Comparison of ENCODE assay signal across 19 cellular contexts in genomic region chr2:47303341-47304148, GRCh38.
DNase-seq lines count a peak whose midpoint lies in the region; ATAC-seq, FAIRE-seq and TF ChIP-seq lines count a peak whose summit lies in the region.
"Had no signal": no experiment of that assay in that cellular context is flagged by ENCODE, and none has a peak within 500 bp of the region (broad histone marks: within the 10 kb centered on the region; RNA-seq: fewer than 3 reads in every experiment).

No MANE protein-coding gene starts in this region.

- H3K27me3 ChIP-seq in HepG2 (ENCODE audit: control insufficient read depth in 1 of 2, insufficient read depth in 2 of 2, low read length in 2 of 2): no peaks in the 10 kb centered on the region
- no peaks in the 10 kb centered on the region for H3K27me3 ChIP-seq in right lobe of liver
- no peaks in the 10 kb centered on the region for H3K27me3 ChIP-seq in left lung

- H3K9ac ChIP-seq in HepG2 (ENCODE audit: insufficient read depth, low read depth, low read length): no peak overlapping the region
- H3K9ac ChIP-seq: parathyroid adenoma had no signal

- H3K79me2 ChIP-seq in HepG2 (ENCODE audit: insufficient read depth, low read length): no peaks in the 10 kb centered on the region
- H3K79me2 ChIP-seq: parathyroid adenoma had no signal

- ATAC-seq in HepG2: no peak
- ATAC-seq in right lobe of liver: no peak
- ATAC-seq in left lung: no peak
- ATAC-seq in GM19397 (IDR thresholded peaks at IDR 0.05; ENCODE audit: unreplicated experiment): no peak
- ATAC-seq: T-helper 17 cell had no signal

- H3K9me3 ChIP-seq in HepG2 (ENCODE audit: low read length) (no peaks in the 10 kb centered on the region), right lobe of liver (no peaks in the 10 kb centered on the region), left lung (no peaks in the 10 kb centered on the region)

- POLR2A ChIA-PET in HepG2 (lab: Yijun Ruan, JAX): no interaction called here

- no peaks in the 10 kb centered on the region for H4K20me1 ChIP-seq in HepG2 (ENCODE audit: insufficient read depth, low read length)

- H3K36me3 ChIP-seq in HepG2 (replicated peaks in 1 of 2; ENCODE audit: control insufficient read depth in 1 of 2, insufficient read depth in 2 of 2, low read length in 2 of 2) (no peaks in the 10 kb centered on the region), right lobe of liver (no peaks in the 10 kb centered on the region), left lung (no peaks in the 10 kb centered on the region)

- H3K4me1 ChIP-seq in HepG2 (ENCODE audit: insufficient read depth, low read length) (peaks cover 58% of the 10 kb centered on the region), right lobe of liver (no peaks in the 10 kb centered on the region), left lung (peaks cover 0 to 65% of the 10 kb centered on the region in 2 donors)
- H3K4me1 ChIP-seq: parathyroid adenoma had no signal

- no peak for TF ChIP-seq RAD21 in HepG2 (CRISPR knock-in tag; IDR thresholded peaks at IDR 0.05)

- CTCF ChIA-PET in HepG2 (lab: Yijun Ruan, JAX; ENCODE audit: low intra/inter-chr PET ratio, low total read pairs): no interaction called here

- in situ Hi-C loops in HepG2 (cut with HindIII; ENCODE audit: extremely low pct_ligation_motif_present, low pct_unique_long_range_greater_than_20kb): no loop called here

- H3K27ac Mint-ChIP-seq in nephron: peak overlapping the region; percentile 74 to 89 (median 87)
- H3K27ac Mint-ChIP-seq: activated CD4-positive, alpha-beta T cell treated with anti-CD3 and anti-CD28 coated beads, Interleukin-2, amount 10 ng/mL, durations not matched to agents 7 days and 5 days; activated naive CD4-positive, alpha-beta T cell treated with anti-CD3 and anti-CD28 coated beads, Interleukin-2, amount 10 ng/mL, durations not matched to agents 7 days and 5 days; T-helper 17 cell had no signal

- peaks cover 40% of the 10 kb centered on the region for H3K4me1 Mint-ChIP-seq in nephron

- DNase-seq in HepG2 (ENCODE audit: low spot score) (no peak), right lobe of liver (no peak), cardiac fibroblast (ENCODE audit: low read depth in 2 of 2) (peak; percentile 43 to 46), glomerular visceral epithelial cell (ENCODE audit: extremely low spot score) (no peak), left lung (no peak), urothelium cell line (ENCODE audit: low spot score) (no peak)
- DNase-seq: activated CD4-positive, alpha-beta T cell treated with anti-CD3 and anti-CD28 coated beads, Interleukin-2, amount 10 ng/mL, durations not matched to agents 7 days and 5 days; activated naive CD4-positive, alpha-beta T cell treated with anti-CD3 and anti-CD28 coated beads, Interleukin-2, amount 10 ng/mL, durations not matched to agents 7 days and 5 days; Karpas-422; NCI-H1417 treated with DMSO at 0.1 percent for 48 hours; NCI-H446 treated with DMSO at 0.1 percent for 48 hours; small intestine; T-helper 17 cell had no signal

- peak; percentile 54 for FAIRE-seq in HepG2 (lab: Jason Lieb, UNC)
- no peak for FAIRE-seq in urothelium cell line (lab: Jason Lieb, UNC)
- FAIRE-seq: A204.1, small intestine had no signal

- H2AFZ ChIP-seq in HepG2 (ENCODE audit: low read length): no peak overlapping the region
- H2AFZ ChIP-seq: parathyroid adenoma had no signal

- TF ChIP-seq POLR2A in HepG2 (IDR thresholded peaks at IDR 0.05; ENCODE audit: insufficient read depth in 1 of 2, low read depth in 2 of 2, low read length in 2 of 2): no peak
- no peak for TF ChIP-seq POLR2A in right lobe of liver (IDR thresholded peaks at IDR 0.05)

- TF ChIP-seq CTCF in HepG2 (CRISPR knock-in tag; IDR thresholded peaks at IDR 0.05): no peak
- no peak for TF ChIP-seq CTCF in right lobe of liver (IDR thresholded peaks at IDR 0.05)
- no peak for TF ChIP-seq CTCF in cardiac fibroblast (IDR thresholded peaks at IDR 0.05; ENCODE audit: low read depth, low read length)
- TF ChIP-seq CTCF in nephron (IDR thresholded peaks at IDR 0.05; ENCODE audit: unreplicated experiment in 3 of 3): no peak
- no peak for TF ChIP-seq CTCF in left lung (IDR thresholded peaks at IDR 0.05)

- H3K36me3 Mint-ChIP-seq in nephron (ENCODE audit: low read depth): no peaks in the 10 kb centered on the region
- H3K36me3 Mint-ChIP-seq: activated naive CD4-positive, alpha-beta T cell treated with anti-CD3 and anti-CD28 coated beads, Interleukin-2, amount 10 ng/mL, durations not matched to agents 7 days and 5 days had no signal

- TF ChIP-seq EP300 in HepG2 (IDR thresholded peaks at IDR 0.05; ENCODE audit: low read depth in 2 of 2, low read length in 2 of 2) (no peak), HepG2 (CRISPR knock-in tag; IDR thresholded peaks at IDR 0.05; ENCODE audit: borderline replicate concordance) (no peak)

- BruUV-seq in HepG2 (replicated peaks; lab: Mats Ljungman, UMichigan): no TSS peak

- H3K27ac ChIP-seq in HepG2 (ENCODE audit: extremely low read length, insufficient read depth, low read length): no peak overlapping the region
- H3K27ac ChIP-seq in right lobe of liver: no peak overlapping the region
- H3K27ac ChIP-seq in left lung: peak overlapping the region in 1 of 2 donors; percentile 53
- H3K27ac ChIP-seq: C4-2B, parathyroid adenoma had no signal

- no peaks in the 10 kb centered on the region for H3K9me3 Mint-ChIP-seq in nephron
- H3K9me3 Mint-ChIP-seq: activated CD4-positive, alpha-beta T cell treated with anti-CD3 and anti-CD28 coated beads, Interleukin-2, amount 10 ng/mL, durations not matched to agents 7 days and 5 days; activated naive CD4-positive, alpha-beta T cell treated with anti-CD3 and anti-CD28 coated beads, Interleukin-2, amount 10 ng/mL, durations not matched to agents 7 days and 5 days; brain had no signal

- no peaks in the 10 kb centered on the region for H3K27me3 Mint-ChIP-seq in nephron (ENCODE audit: low read depth)

- H3K4me3 ChIP-seq in HepG2 (replicated peaks in 1 of 3; ENCODE audit: insufficient read depth in 1 of 3, low read depth in 2 of 3, low read length in 3 of 3) (no peak overlapping the region), right lobe of liver (no peak overlapping the region), cardiac fibroblast (replicated peaks in 1 of 2; ENCODE audit: low read depth in 2 of 2, low read length in 2 of 2) (no peak overlapping the region), left lung (no peak overlapping the region)

- intact Hi-C loops in HepG2 (cut with micrococcal nuclease; ENCODE audit: unreplicated experiment): no loop called here
- intact Hi-C loops in right lobe of liver (cut with DNase I): no loop called here
- intact Hi-C loops in left lung (cut with DNase I): no loop called here

- H3K4me3 Mint-ChIP-seq in nephron: no peak overlapping the region
- H3K4me3 Mint-ChIP-seq: activated CD4-positive, alpha-beta T cell treated with anti-CD3 and anti-CD28 coated beads, Interleukin-2, amount 10 ng/mL, durations not matched to agents 7 days and 5 days; activated naive CD4-positive, alpha-beta T cell treated with anti-CD3 and anti-CD28 coated beads, Interleukin-2, amount 10 ng/mL, durations not matched to agents 7 days and 5 days; brain; T-helper 17 cell had no signal

- no peak overlapping the region for H3K4me2 ChIP-seq in HepG2 (ENCODE audit: low read depth, low read length)

- 53% methylated on average over 3 of the region's 3 CpGs for WGBS in HepG2 (ENCODE audit: low lambda C conversion rate)
- 47% methylated on average over 3 of the region's 3 CpGs for WGBS in right lobe of liver (ENCODE audit: insufficient coverage, low coverage, low lambda C conversion rate, missing lambda C conversion rate)

TF ChIP-seq in HepG2, 621 proteins besides CTCF, POLR2A, EP300 and RAD21:
- TF ChIP-seq YEATS4 (CRISPR knock-in tag; IDR thresholded peaks at IDR 0.05; ENCODE audit: borderline replicate concordance) (no peak), SMC3 (IDR thresholded peaks at IDR 0.05; ENCODE audit: low read length) (no peak), ZBTB20 (CRISPR knock-in tag; IDR thresholded peaks at IDR 0.05; ENCODE audit: borderline replicate concordance, low read depth) (peak; percentile 46; the same call in 1 of the 2 replicates), CEBPG (CRISPR knock-in tag; IDR thresholded peaks at IDR 0.05) (peak; percentile 21; the same call in 1 of the 2 replicates), FOSL2 (CRISPR knock-in tag; IDR thresholded peaks at IDR 0.05) (peak; percentile 28; the same call in 1 of the 2 replicates), ZFY (CRISPR knock-in tag; IDR thresholded peaks at IDR 0.05) (no peak)

Comparison
In these comparisons a context has a peak if more than half of its experiments do, and no peak if none do; other contexts are left out.
1. DNase-seq: peak in cardiac fibroblast (2 of 2); none in HepG2 (single experiment), right lobe of liver (0 of 3), glomerular visceral epithelial cell (single experiment), left lung (0 of 2) and urothelium cell line (single experiment).